8 cellular contexts compared by ENCODE assay signal in the genomic region with DNA sequence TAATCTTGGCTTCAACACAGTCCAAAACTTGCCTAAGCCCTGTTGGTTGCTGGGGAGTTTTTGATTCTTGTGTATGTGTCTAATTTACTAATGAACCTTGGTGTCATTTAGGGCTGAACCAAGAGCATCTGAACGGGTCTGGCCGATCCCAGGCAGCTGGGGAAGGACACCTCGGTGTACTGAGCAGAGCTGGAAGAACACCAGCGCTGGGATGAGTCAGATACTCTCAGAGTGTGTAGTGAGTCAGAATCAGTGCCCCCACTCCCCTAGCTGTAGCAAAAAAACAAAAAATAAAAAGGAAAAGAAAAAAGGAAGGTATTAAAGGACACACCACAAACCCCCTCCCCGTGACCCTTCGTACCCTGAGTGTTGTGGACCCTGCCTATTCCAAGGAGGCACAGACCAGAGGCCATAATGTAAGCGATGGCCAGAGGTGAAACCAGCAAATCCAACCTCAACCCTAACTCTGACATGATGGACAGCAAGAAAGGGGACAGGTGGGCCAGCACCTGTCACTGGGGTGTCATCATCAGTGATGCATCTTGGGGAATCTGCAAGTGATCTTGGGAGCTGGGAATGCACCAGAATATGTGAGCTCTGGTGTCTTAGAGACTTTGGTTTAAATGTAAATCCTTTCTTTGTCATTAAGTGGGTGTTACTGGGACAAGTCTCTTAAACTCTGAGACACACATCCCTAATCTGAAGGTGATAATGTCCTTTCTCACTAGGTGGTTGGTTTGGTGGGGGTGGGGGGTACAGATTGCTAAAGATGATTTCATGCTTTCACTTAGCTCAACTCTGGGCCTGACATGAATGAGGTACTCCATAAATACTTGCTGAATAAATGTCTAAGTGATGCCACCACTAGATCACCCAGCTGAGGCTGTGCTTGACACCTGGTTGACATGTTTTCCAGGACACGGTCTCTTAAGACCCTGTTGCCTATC. TPM values are rescaled to one million over a fixed set of nuclear protein-coding genes. Genes with fewer than 3 reads are reported as not detected.
A peak's percentile ranks its signal among the peaks of the same experiment; 100 is the strongest.
DNase-seq lines count a peak whose midpoint lies in the region; ATAC-seq and TF ChIP-seq lines count a peak whose summit lies in the region.

No MANE protein-coding gene starts in this region.

- peaks cover 14 to 33% (median 16%) of the 10 kb centered on the region in 3 donors for H3K4me1 ChIP-seq in skeletal muscle tissue (ENCODE audit: control insufficient read depth in 3 of 3, insufficient read depth in 3 of 3, low read length in 3 of 3)

- peak overlapping the region; percentile 72 for H3K27ac ChIP-seq in skeletal muscle tissue (ENCODE audit: low read depth, low read length)

- ATAC-seq in SK-N-SH treated with all-trans-retinoic acid at 6 μM for 48 hours (peak; percentile 100), HG03442 (IDR thresholded peaks at IDR 0.05; ENCODE audit: unreplicated experiment) (no peak)

- TF ChIP-seq CTCF in fibroblast of villous mesenchyme (IDR thresholded peaks at IDR 0.05; ENCODE audit: insufficient read depth, low read depth, low read length): no peak

- peak; percentile 20 for DNase-seq in GOT3 (lab: John Stamatoyannopoulos, UW)
- DNase-seq in fibroblast of villous mesenchyme (ENCODE audit: low read depth): peak; percentile 60
- DNase-seq in retina: no peak
- no peak for DNase-seq in NCI-H1930 (lab: John Stamatoyannopoulos, UW)
- DNase-seq in SHP77 (lab: John Stamatoyannopoulos, UW): no peak

- H3K9me3 ChIP-seq in skeletal muscle tissue (ENCODE audit: control insufficient read depth in 3 of 3, low read length in 3 of 3): no peaks in the 10 kb centered on the region

- H3K9ac ChIP-seq in skeletal muscle tissue (ENCODE audit: low read depth in 1 of 3, low read length in 3 of 3): no peak overlapping the region

- no peaks in the 10 kb centered on the region for H3K36me3 ChIP-seq in skeletal muscle tissue (ENCODE audit: control insufficient read depth in 3 of 3, insufficient read depth in 3 of 3, low read length in 3 of 3)

- H3K27me3 ChIP-seq in skeletal muscle tissue (ENCODE audit: control insufficient read depth in 3 of 3, insufficient read depth in 3 of 3, low read length in 3 of 3): no peaks in the 10 kb centered on the region

- H3K4me3 ChIP-seq in fibroblast of villous mesenchyme (ENCODE audit: low read depth, low read length): no peak overlapping the region
- no peak overlapping the region for H3K4me3 ChIP-seq in skeletal muscle tissue (ENCODE audit: low read length in 3 of 3)

TF ChIP-seq in SK-N-SH treated with all-trans-retinoic acid at 6 μM for 48 hours, 23 proteins besides CTCF, POLR2A, EP300 and RAD21:
- TF ChIP-seq ZNF8 (CRISPR knock-in tag; IDR thresholded peaks at IDR 0.05) (no peak), ISL1 (CRISPR knock-in tag; IDR thresholded peaks at IDR 0.05) (no peak), ZFP30 (CRISPR knock-in tag; IDR thresholded peaks at IDR 0.05) (no peak), ZC3H10 (CRISPR knock-in tag; IDR thresholded peaks at IDR 0.05) (no peak), ARNTL (CRISPR knock-in tag; IDR thresholded peaks at IDR 0.05; ENCODE audit: borderline replicate concordance, low read depth) (no peak), CREB5 (CRISPR knock-in tag; IDR thresholded peaks at IDR 0.05; ENCODE audit: low read depth) (no peak), TCF4 (CRISPR knock-in tag; IDR thresholded peaks at IDR 0.05; ENCODE audit: borderline replicate concordance) (no peak), TOX (CRISPR knock-in tag; IDR thresholded peaks at IDR 0.05; ENCODE audit: borderline replicate concordance) (no peak), CSDC2 (CRISPR knock-in tag; IDR thresholded peaks at IDR 0.05) (no peak), RARB (CRISPR knock-in tag; IDR thresholded peaks at IDR 0.05) (no peak), ZNF70 (CRISPR knock-in tag; IDR thresholded peaks at IDR 0.05) (no peak), PPARA (CRISPR knock-in tag; IDR thresholded peaks at IDR 0.05; ENCODE audit: borderline replicate concordance) (no peak), SNAI2 (CRISPR knock-in tag; IDR thresholded peaks at IDR 0.05) (no peak), ZNF565 (CRISPR knock-in tag; conservative IDR thresholded peaks at IDR 0.05; ENCODE audit: low read depth) (no peak), GLIS3 (CRISPR knock-in tag; IDR thresholded peaks at IDR 0.05) (no peak)
- TF ChIP-seq, protein P1, sequence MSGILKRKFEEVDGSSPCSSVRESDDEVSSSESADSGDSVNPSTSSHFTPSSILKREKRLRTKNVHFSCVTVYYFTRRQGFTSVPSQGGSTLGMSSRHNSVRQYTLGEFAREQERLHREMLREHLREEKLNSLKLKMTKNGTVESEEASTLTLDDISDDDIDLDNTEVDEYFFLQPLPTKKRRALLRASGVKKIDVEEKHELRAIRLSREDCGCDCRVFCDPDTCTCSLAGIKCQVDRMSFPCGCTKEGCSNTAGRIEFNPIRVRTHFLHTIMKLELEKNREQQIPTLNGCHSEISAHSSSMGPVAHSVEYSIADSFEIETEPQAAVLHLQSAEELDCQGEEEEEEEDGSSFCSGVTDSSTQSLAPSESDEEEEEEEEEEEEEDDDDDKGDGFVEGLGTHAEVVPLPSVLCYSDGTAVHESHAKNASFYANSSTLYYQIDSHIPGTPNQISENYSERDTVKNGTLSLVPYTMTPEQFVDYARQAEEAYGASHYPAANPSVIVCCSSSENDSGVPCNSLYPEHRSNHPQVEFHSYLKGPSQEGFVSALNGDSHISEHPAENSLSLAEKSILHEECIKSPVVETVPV (CRISPR knock-in tag; IDR thresholded peaks at IDR 0.05): no peak
- TF ChIP-seq, protein P2, sequence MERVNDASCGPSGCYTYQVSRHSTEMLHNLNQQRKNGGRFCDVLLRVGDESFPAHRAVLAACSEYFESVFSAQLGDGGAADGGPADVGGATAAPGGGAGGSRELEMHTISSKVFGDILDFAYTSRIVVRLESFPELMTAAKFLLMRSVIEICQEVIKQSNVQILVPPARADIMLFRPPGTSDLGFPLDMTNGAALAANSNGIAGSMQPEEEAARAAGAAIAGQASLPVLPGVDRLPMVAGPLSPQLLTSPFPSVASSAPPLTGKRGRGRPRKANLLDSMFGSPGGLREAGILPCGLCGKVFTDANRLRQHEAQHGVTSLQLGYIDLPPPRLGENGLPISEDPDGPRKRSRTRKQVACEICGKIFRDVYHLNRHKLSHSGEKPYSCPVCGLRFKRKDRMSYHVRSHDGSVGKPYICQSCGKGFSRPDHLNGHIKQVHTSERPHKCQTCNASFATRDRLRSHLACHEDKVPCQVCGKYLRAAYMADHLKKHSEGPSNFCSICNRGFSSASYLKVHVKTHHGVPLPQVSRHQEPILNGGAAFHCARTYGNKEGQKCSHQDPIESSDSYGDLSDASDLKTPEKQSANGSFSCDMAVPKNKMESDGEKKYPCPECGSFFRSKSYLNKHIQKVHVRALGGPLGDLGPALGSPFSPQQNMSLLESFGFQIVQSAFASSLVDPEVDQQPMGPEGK (CRISPR knock-in tag; IDR thresholded peaks at IDR 0.05; ENCODE audit: borderline replicate concordance): no peak
- TF ChIP-seq, protein P3, sequence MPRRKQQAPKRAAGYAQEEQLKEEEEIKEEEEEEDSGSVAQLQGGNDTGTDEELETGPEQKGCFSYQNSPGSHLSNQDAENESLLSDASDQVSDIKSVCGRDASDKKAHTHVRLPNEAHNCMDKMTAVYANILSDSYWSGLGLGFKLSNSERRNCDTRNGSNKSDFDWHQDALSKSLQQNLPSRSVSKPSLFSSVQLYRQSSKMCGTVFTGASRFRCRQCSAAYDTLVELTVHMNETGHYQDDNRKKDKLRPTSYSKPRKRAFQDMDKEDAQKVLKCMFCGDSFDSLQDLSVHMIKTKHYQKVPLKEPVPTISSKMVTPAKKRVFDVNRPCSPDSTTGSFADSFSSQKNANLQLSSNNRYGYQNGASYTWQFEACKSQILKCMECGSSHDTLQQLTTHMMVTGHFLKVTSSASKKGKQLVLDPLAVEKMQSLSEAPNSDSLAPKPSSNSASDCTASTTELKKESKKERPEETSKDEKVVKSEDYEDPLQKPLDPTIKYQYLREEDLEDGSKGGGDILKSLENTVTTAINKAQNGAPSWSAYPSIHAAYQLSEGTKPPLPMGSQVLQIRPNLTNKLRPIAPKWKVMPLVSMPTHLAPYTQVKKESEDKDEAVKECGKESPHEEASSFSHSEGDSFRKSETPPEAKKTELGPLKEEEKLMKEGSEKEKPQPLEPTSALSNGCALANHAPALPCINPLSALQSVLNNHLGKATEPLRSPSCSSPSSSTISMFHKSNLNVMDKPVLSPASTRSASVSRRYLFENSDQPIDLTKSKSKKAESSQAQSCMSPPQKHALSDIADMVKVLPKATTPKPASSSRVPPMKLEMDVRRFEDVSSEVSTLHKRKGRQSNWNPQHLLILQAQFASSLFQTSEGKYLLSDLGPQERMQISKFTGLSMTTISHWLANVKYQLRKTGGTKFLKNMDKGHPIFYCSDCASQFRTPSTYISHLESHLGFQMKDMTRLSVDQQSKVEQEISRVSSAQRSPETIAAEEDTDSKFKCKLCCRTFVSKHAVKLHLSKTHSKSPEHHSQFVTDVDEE (CRISPR knock-in tag; IDR thresholded peaks at IDR 0.05): no peak
- TF ChIP-seq, protein P4, sequence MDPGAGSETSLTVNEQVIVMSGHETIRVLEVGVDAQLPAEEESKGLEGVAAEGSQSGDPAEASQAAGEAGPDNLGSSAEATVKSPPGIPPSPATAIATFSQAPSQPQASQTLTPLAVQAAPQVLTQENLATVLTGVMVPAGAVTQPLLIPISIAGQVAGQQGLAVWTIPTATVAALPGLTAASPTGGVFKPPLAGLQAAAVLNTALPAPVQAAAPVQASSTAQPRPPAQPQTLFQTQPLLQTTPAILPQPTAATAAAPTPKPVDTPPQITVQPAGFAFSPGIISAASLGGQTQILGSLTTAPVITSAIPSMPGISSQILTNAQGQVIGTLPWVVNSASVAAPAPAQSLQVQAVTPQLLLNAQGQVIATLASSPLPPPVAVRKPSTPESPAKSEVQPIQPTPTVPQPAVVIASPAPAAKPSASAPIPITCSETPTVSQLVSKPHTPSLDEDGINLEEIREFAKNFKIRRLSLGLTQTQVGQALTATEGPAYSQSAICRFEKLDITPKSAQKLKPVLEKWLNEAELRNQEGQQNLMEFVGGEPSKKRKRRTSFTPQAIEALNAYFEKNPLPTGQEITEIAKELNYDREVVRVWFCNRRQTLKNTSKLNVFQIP (CRISPR knock-in tag; IDR thresholded peaks at IDR 0.05; ENCODE audit: borderline replicate concordance, low read depth): no peak

RNA-seq across cellular contexts. Expression of gene NCOA1, which starts 34.2 kb away (rescaled TPM):
- total RNA-seq in fibroblast of villous mesenchyme (17.4 and 19.0 TPM in 2 replicates), skeletal muscle tissue (150 TPM)

Comparison
In these comparisons a context has a peak if more than half of its experiments do, and no peak if none do; other contexts are left out.
1. DNase-seq: peak in GOT3 (single experiment) and fibroblast of villous mesenchyme (single experiment); none in retina (single experiment), NCI-H1930 (0 of 2) and SHP77 (0 of 2).